In the genomic region with DNA sequence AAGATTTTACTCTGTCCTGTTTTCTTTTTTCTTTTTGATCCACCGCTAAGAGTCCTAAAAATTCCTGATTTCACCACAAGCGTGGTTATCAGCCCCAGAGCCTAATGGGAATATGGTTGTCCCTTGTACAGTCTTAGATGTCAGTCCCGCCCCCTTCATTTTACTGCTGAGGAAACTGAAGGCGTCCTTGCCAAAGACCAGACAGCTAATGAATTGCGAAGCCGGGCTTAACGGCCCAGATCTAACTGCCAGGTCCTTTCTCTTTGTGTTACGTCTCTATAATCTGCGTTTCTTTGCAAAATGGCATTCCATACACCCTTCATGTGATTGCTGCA, we compare ENCODE assay signal across 8 cellular contexts. TPM values are rescaled to one million over a fixed set of nuclear protein-coding genes. Genes with fewer than 3 reads are reported as not detected.
DNase-seq lines count a peak whose midpoint lies in the region; ATAC-seq and TF ChIP-seq lines count a peak whose summit lies in the region.

No MANE protein-coding gene starts in this region.

- H3K9me2 ChIP-seq in DOHH2 (replicated peaks; ENCODE audit: control insufficient read depth, low read length) = no peaks in the 10 kb centered on the region

- H3K4me1 Mint-ChIP-seq in naive thymus-derived CD8-positive, alpha-beta T cell = peaks cover 8 to 48% (median 34%) of the 10 kb centered on the region in 4 donors

- H3K9me3 ChIP-seq in DOHH2 (ENCODE audit: control insufficient read depth, insufficient read depth, low read length) = no peaks in the 10 kb centered on the region

- peak overlapping the region; percentile 98 for H3K4me3 ChIP-seq in DOHH2 (ENCODE audit: low read length)

- POLR2A ChIA-PET in naive thymus-derived CD8-positive, alpha-beta T cell (lab: Charles Lee) = interaction anchor here (1.0 to 2.4 kb wide), 6 partner anchors 13 to 744 kb away, joined by 3 to 9 read pairs (median 4); partner anchors contain the start of genes ANKRD31, CERT1, HEXB and HMGCR

- peaks cover 8 to 42% (median 9%) of the 10 kb centered on the region in 3 donors for H3K36me3 Mint-ChIP-seq in naive thymus-derived CD8-positive, alpha-beta T cell

- TF ChIP-seq CTCF in DOHH2 (IDR thresholded peaks at IDR 0.05; ENCODE audit: low read depth, low read length, poor library complexity, severe bottlenecking) = no peak
- TF ChIP-seq CTCF in VCaP (conservative IDR thresholded peaks at IDR 0.05) = no peak

- H3K4me3 Mint-ChIP-seq in naive thymus-derived CD8-positive, alpha-beta T cell = peak overlapping the region; percentile 97 to 100 (median 99)

- peak overlapping the region; percentile 83 for H3K4me2 ChIP-seq in DOHH2 (ENCODE audit: low read length)

- peaks cover 66% of the 10 kb centered on the region for H3K36me3 ChIP-seq in DOHH2 (ENCODE audit: control insufficient read depth, low read length)

- H3K27me3 Mint-ChIP-seq in naive thymus-derived CD8-positive, alpha-beta T cell = no peaks in the 10 kb centered on the region

- H3K4me1 ChIP-seq in DOHH2 (ENCODE audit: control insufficient read depth, low read length) = peaks cover 26% of the 10 kb centered on the region

- H3K9me3 Mint-ChIP-seq in naive thymus-derived CD8-positive, alpha-beta T cell = no peaks in the 10 kb centered on the region

- peaks cover 11% of the 10 kb centered on the region for H4K20me1 ChIP-seq in DOHH2 (ENCODE audit: control insufficient read depth, insufficient read depth, low read depth, low read length)

- H3F3A ChIP-seq in DOHH2 (ENCODE audit: control insufficient read depth, insufficient read depth) = no peaks in the 10 kb centered on the region

- no peaks in the 10 kb centered on the region for H3K27me3 ChIP-seq in DOHH2 (ENCODE audit: control insufficient read depth, low read length)

- peaks cover 59% of the 10 kb centered on the region for H3K79me2 ChIP-seq in DOHH2 (ENCODE audit: control insufficient read depth, low read length)

- H3K27ac Mint-ChIP-seq in naive thymus-derived CD8-positive, alpha-beta T cell = peak overlapping the region; percentile 89 to 100 (median 98)

- DNase-seq in naive thymus-derived CD8-positive, alpha-beta T cell = peak in 1 of 10 donors; percentile 18
- no peak for DNase-seq in COLO829 (ENCODE audit: low spot score)
- no peak for DNase-seq in stimulated activated CD4-positive, alpha-beta T cell treated with anti-CD3 and anti-CD28 coated beads, Interleukin-12 subunit alpha, Interleukin-12 subunit beta, amount 100 ng/mL, for 4 hours

- peak; percentile 26 for ATAC-seq in GM19397 (IDR thresholded peaks at IDR 0.05; ENCODE audit: unreplicated experiment)
- ATAC-seq in HG03457 (IDR thresholded peaks at IDR 0.05; ENCODE audit: unreplicated experiment) = peak; percentile 9
- peak; percentile 31 for ATAC-seq in esophagus mucosa
- ATAC-seq in naive thymus-derived CD8-positive, alpha-beta T cell = peak; percentile 10 to 16

- H3K27ac ChIP-seq in DOHH2 (ENCODE audit: low read depth, low read length) = peak overlapping the region; percentile 53
- peak overlapping the region; percentile 81 for H3K27ac ChIP-seq in VCaP

RNA-seq across cellular contexts. Expression of gene NSA2, which starts 0.5 kb away (rescaled TPM):
- 39.6 TPM for total RNA-seq in esophagus mucosa
- 100 to 1,000 TPM; 203 to 204 TPM for total RNA-seq in naive thymus-derived CD8-positive, alpha-beta T cell
- polyA plus RNA-seq in naive thymus-derived CD8-positive, alpha-beta T cell = 10 to 100 TPM; 52.6 to 84.6 (median 68.8) TPM

RNA-seq across cellular contexts. Expression of gene GFM2, which starts 0.6 kb away (rescaled TPM):
- 13.9 TPM for total RNA-seq in esophagus mucosa
- 10 to 100 TPM; 21.4 to 25.5 TPM for total RNA-seq in naive thymus-derived CD8-positive, alpha-beta T cell
- 10 to 100 TPM in 1 of 3 donors, 1 to 10 TPM in 2; 4.5 to 11.4 (median 5.1) TPM for polyA plus RNA-seq in naive thymus-derived CD8-positive, alpha-beta T cell
